In the genomic region with DNA sequence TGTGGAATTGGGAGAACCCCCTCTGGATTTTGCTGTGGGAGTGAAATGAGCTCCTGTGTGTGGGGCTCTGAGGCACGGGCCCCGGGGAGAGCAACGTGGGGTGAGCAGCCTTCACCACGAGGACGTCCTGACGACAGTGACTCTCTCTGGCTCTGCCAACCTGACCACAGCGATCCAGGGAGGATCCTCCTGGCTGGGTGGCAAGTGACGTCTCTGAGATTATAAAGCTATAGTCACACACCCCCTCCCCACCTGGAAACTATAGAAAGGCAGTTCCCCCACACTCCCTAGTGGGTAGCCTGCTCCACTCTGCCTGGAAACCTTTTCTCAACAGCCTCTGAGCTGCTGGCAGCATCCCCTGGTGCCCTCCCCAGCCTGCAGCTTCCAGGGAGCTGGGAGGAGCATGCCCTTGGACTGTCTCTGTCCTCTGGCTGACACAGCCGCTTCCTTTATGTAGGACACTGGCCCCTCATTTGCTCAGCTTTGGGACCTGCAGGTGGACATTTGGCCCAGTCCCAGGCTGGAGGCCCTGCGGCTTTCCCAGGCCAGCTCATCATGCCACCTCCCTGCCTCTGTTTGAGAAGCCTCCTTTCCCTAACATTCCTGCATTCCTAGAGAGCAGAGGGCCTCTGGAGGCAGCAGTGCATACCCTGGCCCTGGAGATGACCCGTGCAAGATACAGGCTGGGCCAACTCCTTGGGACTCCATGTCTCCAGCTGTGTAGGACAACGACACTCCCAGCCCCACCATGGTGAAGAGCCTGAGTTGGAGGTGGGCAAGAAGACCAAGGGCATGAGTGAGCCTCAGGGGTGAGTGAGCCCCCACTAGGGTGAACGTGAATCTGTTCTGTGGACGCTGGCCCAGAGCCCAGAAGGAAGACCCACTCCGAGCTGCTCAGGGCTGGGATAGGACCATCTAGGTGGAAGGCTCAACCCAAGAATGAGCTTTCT, we compare ENCODE assay signal across 21 cellular contexts.
DNase-seq lines count a peak whose midpoint lies in the region; FAIRE-seq and TF ChIP-seq lines count a peak whose summit lies in the region.
"Had no signal": no experiment of that assay in that cellular context is flagged by ENCODE, and none has a peak within 500 bp of the region (broad histone marks: within the 10 kb centered on the region; RNA-seq: fewer than 3 reads in every experiment).

No MANE protein-coding gene starts in this region.

- H3K79me2 ChIP-seq in H1 (ENCODE audit: control insufficient read depth in 1 of 2, insufficient read depth in 2 of 2, low read length in 2 of 2) (no peaks in the 10 kb centered on the region), hepatocyte (no peaks in the 10 kb centered on the region)

- H2BK5ac ChIP-seq in H1 (ENCODE audit: low read depth, low read length): no peak overlapping the region

- H3K9me3 ChIP-seq in H1 (ENCODE audit: insufficient read depth in 2 of 2, low read depth in 1 of 2, low read length in 1 of 2) (no peaks in the 10 kb centered on the region), hepatocyte (ENCODE audit: low read depth) (no peaks in the 10 kb centered on the region)

- peaks cover 24% of the 10 kb centered on the region for H3K27me3 Mint-ChIP-seq in activated T-cell treated with anti-CD3 and anti-CD28 coated beads, Interleukin-2, amount 50 U/mL, for 24 hours
- H3K27me3 Mint-ChIP-seq in neural crest cell (ENCODE audit: low read depth): no peaks in the 10 kb centered on the region
- peaks cover 39% of the 10 kb centered on the region for H3K27me3 Mint-ChIP-seq in type B pancreatic cell

- no peaks in the 10 kb centered on the region for H3K9me2 ChIP-seq in hepatocyte (replicated peaks; ENCODE audit: insufficient read depth)

- H3K9me3 Mint-ChIP-seq in activated T-cell treated with anti-CD3 and anti-CD28 coated beads, Interleukin-2, amount 50 U/mL, for 24 hours: no peaks in the 10 kb centered on the region
- H3K9me3 Mint-ChIP-seq in neural crest cell: no peaks in the 10 kb centered on the region
- H3K9me3 Mint-ChIP-seq in type B pancreatic cell: no peaks in the 10 kb centered on the region

- CTCF ChIA-PET in H1 (lab: Charles Lee; ENCODE audit: partially characterized antibody): interaction anchor here (0.7 to 7.8 kb wide), 14 partner anchors 8 to 646 kb away, joined by 3 to 91 read pairs (median 4); no protein-coding TSS in a partner anchor

- no peak for TF ChIP-seq POLR2A in H1 (IDR thresholded peaks at IDR 0.05; ENCODE audit: control extremely low read depth in 1 of 2, low read depth in 2 of 2, low read length in 2 of 2)

- no peak overlapping the region for H4K5ac ChIP-seq in H1 (ENCODE audit: insufficient read length, low read depth, low read length)

- H2BK120ac ChIP-seq in H1 (replicated peaks; ENCODE audit: low read depth, low read length): no peak overlapping the region

- TF ChIP-seq CTCF in H1 (IDR thresholded peaks at IDR 0.05; ENCODE audit: control extremely low read depth in 1 of 3, insufficient read depth in 1 of 3, low read depth in 1 of 3, low read length in 3 of 3): no peak
- TF ChIP-seq CTCF in neural crest cell (conservative IDR thresholded peaks at IDR 0.05): no peak
- TF ChIP-seq CTCF in type B pancreatic cell (conservative IDR thresholded peaks at IDR 0.05): no peak
- TF ChIP-seq CTCF in foreskin fibroblast (IDR thresholded peaks at IDR 0.05; ENCODE audit: low read depth, low read length): no peak
- no peak for TF ChIP-seq CTCF in hepatocyte (IDR thresholded peaks at IDR 0.05; ENCODE audit: poor library complexity)

- H3K9ac ChIP-seq in H1 (replicated peaks in 1 of 4; ENCODE audit: extremely low read depth in 1 of 4, low read depth in 3 of 4, low read length in 3 of 4): no peak overlapping the region

- no peak overlapping the region for H4K91ac ChIP-seq in H1 (replicated peaks; ENCODE audit: insufficient read length, low read length)

- 84% methylated on average over 15 of the region's 15 CpGs; no CpG with 5 or more reads in 1 of the 2 experiments for WGBS in H1 (ENCODE audit: extremely low coverage in 1 of 2, insufficient coverage in 1 of 2, insufficient read length in 1 of 2, insufficient replicate concordance in 2 of 2, low coverage in 1 of 2, low lambda C conversion rate in 2 of 2, missing lambda C conversion rate in 1 of 2), 2 experiments
- 89% methylated on average over 15 of the region's 15 CpGs for WGBS in hepatocyte (ENCODE audit: low lambda C conversion rate, missing lambda C conversion rate)

- no peak overlapping the region for H3K14ac ChIP-seq in H1 (ENCODE audit: insufficient read length)

- H4K8ac ChIP-seq in H1 (ENCODE audit: extremely low read depth, insufficient read depth, low read length): no peak overlapping the region

- no peak for FAIRE-seq in H1 (lab: Jason Lieb, UNC)

- peaks cover 0 to 11% (median 5%) of the 10 kb centered on the region in 4 experiments; a peak in 4 of 7 replicates for H3K4me1 ChIP-seq in H1 (replicated peaks in 1 of 4; ENCODE audit: control insufficient read depth in 3 of 4, insufficient read depth in 4 of 4, low read length in 3 of 4)
- H3K4me1 ChIP-seq in hepatocyte (ENCODE audit: insufficient read depth): no peaks in the 10 kb centered on the region

- no peaks in the 10 kb centered on the region for H3K36me3 ChIP-seq in H1 (ENCODE audit: control insufficient read depth in 2 of 4, insufficient read depth in 4 of 4, low read length in 3 of 4)
- no peaks in the 10 kb centered on the region for H3K36me3 ChIP-seq in hepatocyte (replicated peaks; ENCODE audit: insufficient read depth, low read depth)

- H2BK15ac ChIP-seq in H1 (ENCODE audit: low read length): no peak overlapping the region

- peaks cover 2% of the 10 kb centered on the region; the same call in 1 of the 2 replicates for H3K23me2 ChIP-seq in H1 (ENCODE audit: low read depth, low read length)

- H2AK5ac ChIP-seq in H1 (ENCODE audit: low read depth, low read length): no peak overlapping the region

- H2AFZ ChIP-seq in H1 (ENCODE audit: low read length) (no peak overlapping the region), hepatocyte (no peak overlapping the region)

- H3K27ac Mint-ChIP-seq in activated T-cell treated with anti-CD3 and anti-CD28 coated beads, Interleukin-2, amount 50 U/mL, for 24 hours: no peak overlapping the region
- H3K27ac Mint-ChIP-seq in neural crest cell (ENCODE audit: unreplicated experiment) (peak overlapping the region; percentile 5), type B pancreatic cell (no peak overlapping the region)

- H3K4me3 ChIP-seq in H1 (ENCODE audit: extremely low read depth in 1 of 4, insufficient read depth in 2 of 4, low read depth in 3 of 4, low read length in 4 of 4) (no peak overlapping the region), foreskin fibroblast (ENCODE audit: low read depth in 1 of 2, low read length in 2 of 2) (no peak overlapping the region), hepatocyte (no peak overlapping the region)

- H3K27me3 ChIP-seq in H1 (replicated peaks in 1 of 4; ENCODE audit: control insufficient read depth in 3 of 4, extremely low read depth in 1 of 4, insufficient read depth in 3 of 4, low read length in 3 of 4) (peaks cover 0 to 3% (median 0%) of the 10 kb centered on the region in 4 experiments; a peak in 3 of 7 replicates), hepatocyte (peaks cover 19% of the 10 kb centered on the region)

- DNase-seq in activated T-cell treated with anti-CD3 and anti-CD28 coated beads, Interleukin-2, amount 50 U/mL, for 24 hours: peak; percentile 13
- no peak for DNase-seq in activated T-cell treated with anti-CD3 and anti-CD28 coated beads, Interleukin-2, amount 50 U/mL, for 48 hours
- DNase-seq in H1 (ENCODE audit: low read depth in 1 of 2, low spot score in 2 of 2) (peak in 1 of 2 experiments; percentile 39), neural crest cell (ENCODE audit: low read depth, low spot score) (no peak), type B pancreatic cell (ENCODE audit: extremely low spot score, unreplicated experiment) (peak; percentile 55), foreskin fibroblast (no peak), hepatocyte (ENCODE audit: low spot score) (no peak), occipital lobe (lab: John Stamatoyannopoulos, UW) (no peak)
- DNase-seq: 8988T; AML-193; Calu3; CD8-positive, alpha-beta memory T cell; GDM1; Kasumi-1; NCI-H1417 treated with DMSO at 0.1 percent for 48 hours; NCI-H187 treated with DMSO at 0.1 percent for 48 hours; NCI-H2107; NCI-H446 treated with DMSO at 0.1 percent for 48 hours; NCI-H526 treated with DMSO at 0.1 percent for 48 hours; SHP77 had no signal

- H3K4me1 Mint-ChIP-seq in activated T-cell treated with anti-CD3 and anti-CD28 coated beads, Interleukin-2, amount 50 U/mL, for 24 hours (ENCODE audit: low read depth): no peaks in the 10 kb centered on the region
- H3K4me1 Mint-ChIP-seq in neural crest cell (peaks cover 21% of the 10 kb centered on the region), type B pancreatic cell (ENCODE audit: unreplicated experiment) (peaks cover 4% of the 10 kb centered on the region)
- H3K4me1 Mint-ChIP-seq: CD8-positive, alpha-beta memory T cell had no signal

- no peak overlapping the region for H3K56ac ChIP-seq in H1 (replicated peaks; ENCODE audit: insufficient read length, low read depth, low read length)

- H4K20me1 ChIP-seq in H1 (replicated peaks in 1 of 2; ENCODE audit: control insufficient read depth in 1 of 2, insufficient read depth in 2 of 2, low read length in 2 of 2) (peaks cover 0 to 3% of the 10 kb centered on the region in 2 experiments), hepatocyte (ENCODE audit: insufficient read depth, poor library complexity, severe bottlenecking) (no peaks in the 10 kb centered on the region)

- H3K4me2 ChIP-seq in H1 (ENCODE audit: insufficient read depth in 1 of 2, low read depth in 2 of 2, low read length in 2 of 2) (no peak overlapping the region), hepatocyte (no peak overlapping the region)

- no peak overlapping the region for H2BK20ac ChIP-seq in H1 (ENCODE audit: low read length)

- H3K18ac ChIP-seq in H1 (ENCODE audit: extremely low read depth, low read length): no peak overlapping the region

- H2BK12ac ChIP-seq in H1 (ENCODE audit: low read depth, low read length): no peak overlapping the region

- TF ChIP-seq RAD21 in H1 (IDR thresholded peaks at IDR 0.05 in 1 of 2, conservative IDR thresholded peaks at IDR 0.05 in 1 of 2; ENCODE audit: low read depth in 2 of 2, low read length in 2 of 2): no peak

- TF ChIP-seq EP300 in H1 (IDR thresholded peaks at IDR 0.05; ENCODE audit: borderline replicate concordance in 1 of 2, low read depth in 2 of 2, low read length in 2 of 2): no peak

- H3K4me3 Mint-ChIP-seq in activated T-cell treated with anti-CD3 and anti-CD28 coated beads, Interleukin-2, amount 50 U/mL, for 24 hours: no peak overlapping the region
- H3K4me3 Mint-ChIP-seq in neural crest cell: no peak overlapping the region
- no peak overlapping the region for H3K4me3 Mint-ChIP-seq in type B pancreatic cell
- H3K4me3 Mint-ChIP-seq: CD8-positive, alpha-beta memory T cell had no signal

- H3K36me3 Mint-ChIP-seq in activated T-cell treated with anti-CD3 and anti-CD28 coated beads, Interleukin-2, amount 50 U/mL, for 24 hours (ENCODE audit: low read depth): no peaks in the 10 kb centered on the region
- H3K36me3 Mint-ChIP-seq in neural crest cell (ENCODE audit: low read depth) (no peaks in the 10 kb centered on the region), type B pancreatic cell (no peaks in the 10 kb centered on the region)
- H3K36me3 Mint-ChIP-seq: CD8-positive, alpha-beta memory T cell had no signal

- no peaks in the 10 kb centered on the region for H3K79me1 ChIP-seq in H1 (ENCODE audit: low read depth, low read length)

- POLR2A ChIA-PET in H1 (lab: Charles Lee; ENCODE audit: partially characterized antibody): no interaction called here

- no peak overlapping the region for H3K23ac ChIP-seq in H1 (ENCODE audit: insufficient read length)

- no peak overlapping the region for H3K4ac ChIP-seq in H1 (replicated peaks; ENCODE audit: insufficient read length, low read depth, low read length)

- H3K27ac ChIP-seq in H1 (ENCODE audit: low read depth, low read length) (no peak overlapping the region), hepatocyte (no peak overlapping the region)
- H3K27ac ChIP-seq: C4-2B had no signal

Comparison
In these comparisons a context has a peak if more than half of its experiments do, and no peak if none do; other contexts are left out.
1. DNase-seq: peak in activated T-cell treated with anti-CD3 and anti-CD28 coated beads, Interleukin-2, amount 50 U/mL, for 24 hours (single experiment) and type B pancreatic cell (single experiment); none in activated T-cell treated with anti-CD3 and anti-CD28 coated beads, Interleukin-2, amount 50 U/mL, for 48 hours (0 of 2), neural crest cell (single experiment), foreskin fibroblast (0 of 2), hepatocyte (single experiment) and occipital lobe (single experiment).